In the genomic region with DNA sequence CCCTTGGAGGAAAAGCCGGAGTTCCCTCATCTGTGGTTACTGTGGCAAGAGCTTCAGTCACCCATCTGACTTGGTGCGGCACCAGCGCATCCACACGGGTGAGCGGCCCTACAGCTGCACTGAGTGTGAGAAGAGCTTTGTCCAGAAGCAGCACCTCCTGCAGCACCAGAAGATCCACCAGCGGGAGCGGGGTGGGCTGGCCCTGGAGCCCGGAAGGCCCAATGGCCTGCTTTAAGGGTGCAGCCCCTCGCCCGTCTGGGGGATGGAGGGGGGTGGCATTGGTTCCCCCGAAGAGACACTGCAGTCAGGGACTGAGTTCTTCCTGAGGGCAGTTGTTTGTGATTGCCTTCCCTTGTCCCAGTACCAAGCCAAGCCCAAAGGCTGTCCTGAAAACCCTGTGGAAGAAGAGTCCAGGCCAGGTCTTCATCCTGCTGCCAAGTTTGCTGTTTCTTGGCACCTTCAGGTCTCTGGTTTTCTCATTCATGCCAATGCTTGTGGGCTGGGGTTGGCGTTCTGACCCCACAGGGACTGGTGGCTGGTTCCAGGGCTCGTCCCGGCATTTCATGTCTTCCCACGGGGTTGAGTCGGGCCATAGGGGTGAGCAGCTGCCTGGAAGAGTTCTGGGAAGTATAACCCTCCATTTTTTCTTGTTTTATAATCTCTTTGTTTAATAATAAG, we compare ENCODE assay signal across 1 cellular context.
TF ChIP-seq lines count a peak whose summit lies in the region.

No MANE protein-coding gene starts in this region.

TF ChIP-seq in K562, 482 proteins besides CTCF, POLR2A, EP300 and RAD21:
- TF ChIP-seq MCM5 (IDR thresholded peaks at IDR 0.05; ENCODE audit: low read depth) (no peak), POLR2G (IDR thresholded peaks at IDR 0.05; ENCODE audit: low read depth, low read length) (0 out of 2 replicates have a peak, but pooled peaks have one; percentile 12)
